Comparison of ENCODE assay signal across 1 cellular context in genomic region chr16:81542609-81543570, GRCh38.
TF ChIP-seq lines count a peak whose summit lies in the region.

No MANE protein-coding gene starts in this region.

TF ChIP-seq in HepG2, 621 proteins besides CTCF, POLR2A, EP300 and RAD21 (continued from another document and continues in another):
- no peak for TF ChIP-seq ZNF749 (CRISPR knock-in tag; IDR thresholded peaks at IDR 0.05; ENCODE audit: borderline replicate concordance)
- peak; percentile 91 for TF ChIP-seq RARA (CRISPR knock-in tag; IDR thresholded peaks at IDR 0.05)
- 0 out of 2 replicates have a peak, but pooled peaks have one; percentile 18 for TF ChIP-seq YEATS4 (CRISPR knock-in tag; IDR thresholded peaks at IDR 0.05; ENCODE audit: borderline replicate concordance)
- no peak for TF ChIP-seq TFDP1 (CRISPR knock-in tag; IDR thresholded peaks at IDR 0.05; ENCODE audit: borderline replicate concordance)
- TF ChIP-seq ZNF609 (CRISPR knock-in tag; IDR thresholded peaks at IDR 0.05; ENCODE audit: borderline replicate concordance) = peak; percentile 79; the same call in 1 of the 2 replicates
- peak; percentile 40; the same call in 1 of the 2 replicates for TF ChIP-seq TAF1 (CRISPR knock-in tag; IDR thresholded peaks at IDR 0.05)
- no peak for TF ChIP-seq IRF9 (CRISPR knock-in tag; IDR thresholded peaks at IDR 0.05; ENCODE audit: borderline replicate concordance)
- TF ChIP-seq CENPBD1 (CRISPR knock-in tag; IDR thresholded peaks at IDR 0.05; ENCODE audit: borderline replicate concordance, low read depth) = no peak
- no peak for TF ChIP-seq ZKSCAN8 (CRISPR knock-in tag; IDR thresholded peaks at IDR 0.05; ENCODE audit: borderline replicate concordance)
- no peak; the same call in 1 of the 2 replicates for TF ChIP-seq KAT7 (CRISPR knock-in tag; IDR thresholded peaks at IDR 0.05; ENCODE audit: borderline replicate concordance)
- TF ChIP-seq ZNF674 (CRISPR knock-in tag; IDR thresholded peaks at IDR 0.05; ENCODE audit: low read depth) = no peak
- TF ChIP-seq FIP1L1 (IDR thresholded peaks at IDR 0.05; ENCODE audit: borderline replicate concordance, insufficient read depth, low read depth, low read length) = no peak
- no peak for TF ChIP-seq SMARCE1 (IDR thresholded peaks at IDR 0.05; ENCODE audit: borderline replicate concordance)
- no peak for TF ChIP-seq ELK4 (CRISPR knock-in tag; IDR thresholded peaks at IDR 0.05; ENCODE audit: borderline replicate concordance)
- TF ChIP-seq PBX2 (CRISPR knock-in tag; IDR thresholded peaks at IDR 0.05) = no peak
- TF ChIP-seq ZNF160 (CRISPR knock-in tag; IDR thresholded peaks at IDR 0.05) = no peak
- TF ChIP-seq SOX5 (CRISPR knock-in tag; IDR thresholded peaks at IDR 0.05; ENCODE audit: borderline replicate concordance) = peak; percentile 46; the same call in 1 of the 2 replicates
- 0 out of 2 replicates have a peak, but pooled peaks have one; percentile 66 for TF ChIP-seq CENPT (CRISPR knock-in tag; IDR thresholded peaks at IDR 0.05; ENCODE audit: low read depth)
- no peak for TF ChIP-seq RFX5 (IDR thresholded peaks at IDR 0.05; ENCODE audit: low read depth, low read length)
- TF ChIP-seq ZHX2 (IDR thresholded peaks at IDR 0.05; ENCODE audit: low read depth) = no peak
- no peak for TF ChIP-seq ZHX2 (CRISPR knock-in tag; IDR thresholded peaks at IDR 0.05; ENCODE audit: borderline replicate concordance)
- no peak for TF ChIP-seq ZC3H13 (CRISPR knock-in tag; IDR thresholded peaks at IDR 0.05)
- TF ChIP-seq ZNF547 (CRISPR knock-in tag; IDR thresholded peaks at IDR 0.05) = 0 out of 2 replicates have a peak, but pooled peaks have one; percentile 28
- no peak for TF ChIP-seq KDM4B (CRISPR knock-in tag; IDR thresholded peaks at IDR 0.05)
- TF ChIP-seq MTF2 (CRISPR knock-in tag; IDR thresholded peaks at IDR 0.05; ENCODE audit: borderline replicate concordance) = no peak
- no peak for TF ChIP-seq TSC22D2 (CRISPR knock-in tag; IDR thresholded peaks at IDR 0.05; ENCODE audit: borderline replicate concordance)
- TF ChIP-seq LCORL (IDR thresholded peaks at IDR 0.05) = no peak
- peak; percentile 94 for TF ChIP-seq LCORL (CRISPR knock-in tag; IDR thresholded peaks at IDR 0.05)
- no peak for TF ChIP-seq ZNF512B (CRISPR knock-in tag; IDR thresholded peaks at IDR 0.05; ENCODE audit: borderline replicate concordance)
- no peak for TF ChIP-seq KDM3A (CRISPR knock-in tag; IDR thresholded peaks at IDR 0.05; ENCODE audit: low read depth)
- TF ChIP-seq ZBTB25 (CRISPR knock-in tag; IDR thresholded peaks at IDR 0.05) = no peak
- no peak for TF ChIP-seq HES4 (CRISPR knock-in tag; IDR thresholded peaks at IDR 0.05; ENCODE audit: borderline replicate concordance)
- TF ChIP-seq CCDC6 (CRISPR knock-in tag; IDR thresholded peaks at IDR 0.05) = peak; percentile 91
- no peak for TF ChIP-seq ZSCAN22 (CRISPR knock-in tag; IDR thresholded peaks at IDR 0.05)
